Comparison of ENCODE assay signal across 1 cellular context in the genomic region with DNA sequence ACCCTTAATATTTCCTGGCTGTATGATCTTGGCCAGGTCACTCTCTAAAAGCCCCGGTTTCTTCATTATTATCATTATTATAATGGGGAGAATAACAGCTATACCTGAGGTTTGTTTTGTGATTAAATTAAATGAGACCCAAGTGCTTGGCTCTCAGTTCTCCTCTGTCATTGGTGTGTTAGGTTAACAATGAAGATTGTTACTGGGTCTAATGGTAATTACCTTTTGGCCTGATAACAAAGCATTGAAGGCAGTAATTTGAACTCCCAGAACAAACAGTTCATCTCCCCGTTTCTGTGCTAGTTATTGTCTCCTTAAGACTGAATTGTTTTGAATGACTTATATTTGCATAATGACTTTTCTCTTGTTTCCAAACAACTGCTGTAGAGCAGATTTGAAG.
TF ChIP-seq lines count a peak whose summit lies in the region.

No MANE protein-coding gene starts in this region.

TF ChIP-seq in WTC11, 78 proteins besides CTCF, POLR2A, EP300 and RAD21 (continued from another document):
- TF ChIP-seq, protein P1, sequence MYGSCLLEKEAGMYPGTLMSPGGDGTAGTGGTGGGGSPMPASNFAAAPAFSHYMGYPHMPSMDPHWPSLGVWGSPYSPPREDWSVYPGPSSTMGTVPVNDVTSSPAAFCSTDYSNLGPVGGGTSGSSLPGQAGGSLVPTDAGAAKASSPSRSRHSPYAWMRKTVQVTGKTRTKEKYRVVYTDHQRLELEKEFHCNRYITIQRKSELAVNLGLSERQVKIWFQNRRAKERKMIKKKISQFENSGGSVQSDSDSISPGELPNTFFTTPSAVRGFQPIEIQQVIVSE (CRISPR knock-in tag; IDR thresholded peaks at IDR 0.05; ENCODE audit: borderline replicate concordance) = no peak
- TF ChIP-seq ESRRA (CRISPR knock-in tag; IDR thresholded peaks at IDR 0.05; ENCODE audit: borderline replicate concordance) = no peak
- no peak for TF ChIP-seq HMGA2 (CRISPR knock-in tag; IDR thresholded peaks at IDR 0.05)
- TF ChIP-seq ZNF232 (CRISPR knock-in tag; IDR thresholded peaks at IDR 0.05) = no peak
